ENCODE assay signal across 9 cellular contexts in the genomic region with DNA sequence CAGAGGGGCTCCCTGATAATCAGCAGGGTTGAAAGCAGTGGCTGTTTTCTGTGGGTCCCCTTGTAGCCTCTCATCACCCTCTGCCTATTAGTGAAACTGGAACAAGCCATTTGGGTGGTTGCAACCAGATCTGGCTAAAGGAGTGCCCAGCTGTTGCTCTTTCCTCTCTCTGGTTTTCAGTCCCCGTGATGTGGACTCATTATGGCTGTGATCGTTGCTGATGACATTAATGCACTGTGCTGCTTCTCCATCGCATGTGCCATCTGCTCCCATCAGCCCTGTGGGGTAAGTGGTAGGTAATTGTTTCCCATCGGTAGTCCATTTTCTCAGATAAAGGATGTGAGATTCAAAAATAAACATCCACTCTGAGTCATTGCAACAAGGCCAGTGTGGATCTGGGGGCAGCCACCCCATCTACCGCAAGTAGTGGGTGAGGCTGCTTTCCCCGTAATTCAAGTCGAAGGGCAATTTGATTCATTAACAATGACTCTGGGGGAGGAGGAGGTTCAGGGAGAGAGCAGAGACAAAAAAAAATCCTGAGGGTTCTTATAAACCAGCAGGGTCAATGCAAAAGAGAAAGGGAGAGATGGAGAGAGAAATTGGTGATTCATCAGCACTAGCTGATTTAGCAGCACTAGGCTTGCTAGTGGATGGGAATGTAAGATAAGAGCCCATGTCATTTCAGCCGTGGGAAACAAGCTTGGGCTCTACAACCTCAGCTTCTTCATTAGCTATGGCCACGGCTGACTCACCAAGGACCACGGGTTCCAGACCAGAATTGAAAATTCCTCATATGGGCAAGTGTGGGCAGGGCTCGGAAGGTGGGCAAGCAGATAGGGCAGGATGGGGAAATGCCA.
A peak's percentile ranks its signal among the peaks of the same experiment; 100 is the strongest.
DNase-seq lines count a peak whose midpoint lies in the region; ATAC-seq, FAIRE-seq and TF ChIP-seq lines count a peak whose summit lies in the region.
"Had no signal": no experiment of that assay in that cellular context is flagged by ENCODE, and none has a peak within 500 bp of the region (broad histone marks: within the 10 kb centered on the region; RNA-seq: fewer than 3 reads in every experiment).

No MANE protein-coding gene starts in this region.

- no peak for TF ChIP-seq CTCF in WERI-Rb-1 (IDR thresholded peaks at IDR 0.05; ENCODE audit: low read depth, low read length)

- H3K4me1 ChIP-seq in naive thymus-derived CD4-positive, alpha-beta T cell (ENCODE audit: control insufficient read depth in 2 of 2, insufficient read depth in 2 of 2, low read length in 2 of 2), result no peaks in the 10 kb centered on the region

- no peaks in the 10 kb centered on the region for H3K9me3 ChIP-seq in naive thymus-derived CD4-positive, alpha-beta T cell (ENCODE audit: control insufficient read depth in 2 of 3, low read length in 3 of 3)
- no peaks in the 10 kb centered on the region for H3K9me3 ChIP-seq in WERI-Rb-1 (ENCODE audit: severe bottlenecking)

- peaks cover 0 to 18% (median 10%) of the 10 kb centered on the region in 7 donors for H3K4me1 Mint-ChIP-seq in naive thymus-derived CD4-positive, alpha-beta T cell

- no peak overlapping the region for H3K27ac Mint-ChIP-seq in naive thymus-derived CD4-positive, alpha-beta T cell

- H3K27ac ChIP-seq in naive thymus-derived CD4-positive, alpha-beta T cell (ENCODE audit: low read depth, low read length), result no peak overlapping the region
- H3K27ac ChIP-seq in WERI-Rb-1, result no peak overlapping the region
- H3K27ac ChIP-seq: VCaP had no signal

- peak; percentile 64 for ATAC-seq in naive thymus-derived CD4-positive, alpha-beta T cell
- no peak for ATAC-seq in HG03139 (IDR thresholded peaks at IDR 0.05; ENCODE audit: unreplicated experiment)
- ATAC-seq in GM18519 (IDR thresholded peaks at IDR 0.05; ENCODE audit: low FRiP score, unreplicated experiment), result no peak

- POLR2A ChIA-PET in naive thymus-derived CD4-positive, alpha-beta T cell (lab: Charles Lee), result interaction anchor here (0.7 kb wide), 1 partner anchor 978 kb away, joined by 3 read pairs; no protein-coding TSS in a partner anchor

- no peak overlapping the region for H3K4me3 ChIP-seq in naive thymus-derived CD4-positive, alpha-beta T cell (ENCODE audit: low read length)
- no peak overlapping the region for H3K4me3 ChIP-seq in WERI-Rb-1 (ENCODE audit: low read depth, low read length)

- H3K36me3 ChIP-seq in naive thymus-derived CD4-positive, alpha-beta T cell (ENCODE audit: control insufficient read depth in 2 of 3, insufficient read depth in 3 of 3, low read length in 3 of 3), result no peaks in the 10 kb centered on the region
- H3K36me3 ChIP-seq in WERI-Rb-1, result no peaks in the 10 kb centered on the region

- no peaks in the 10 kb centered on the region for H3K27me3 ChIP-seq in naive thymus-derived CD4-positive, alpha-beta T cell (ENCODE audit: control insufficient read depth in 2 of 2, insufficient read depth in 2 of 2, low read length in 2 of 2)
- H3K27me3 ChIP-seq in WERI-Rb-1 (ENCODE audit: insufficient read depth, low read depth, severe bottlenecking), result peaks cover 2% of the 10 kb centered on the region

- DNase-seq in GM19239 (ENCODE audit: insufficient read length, low spot score) (no peak), NCI-H1092 treated with DMSO at 0.1 percent for 48 hours (lab: John Stamatoyannopoulos, UW) (peak; percentile 94), T1000 (lab: John Stamatoyannopoulos, UW) (peak; percentile 37), hippocampal formation (lab: John Stamatoyannopoulos, UW) (no peak), WERI-Rb-1 (no peak)
- no peak for DNase-seq in naive thymus-derived CD4-positive, alpha-beta T cell

- peaks cover 0 to 11% (median 5%) of the 10 kb centered on the region in 5 donors for H3K27me3 Mint-ChIP-seq in naive thymus-derived CD4-positive, alpha-beta T cell

- CTCF ChIA-PET in naive thymus-derived CD4-positive, alpha-beta T cell (lab: Charles Lee), result no interaction called here

- peak; percentile 92 for FAIRE-seq in GM19239 (lab: Jason Lieb, UNC)

- H3K4me3 Mint-ChIP-seq in naive thymus-derived CD4-positive, alpha-beta T cell, result peak overlapping the region in 1 of 10 donors; percentile 39

- intact Hi-C loops in naive thymus-derived CD4-positive, alpha-beta T cell (cut with micrococcal nuclease), result loop anchor here in 1 of 2 donors (10.0 kb wide), 1 partner anchor 494 kb away; no protein-coding TSS in a partner anchor

- H3K36me3 Mint-ChIP-seq in naive thymus-derived CD4-positive, alpha-beta T cell, result no peaks in the 10 kb centered on the region

- no peaks in the 10 kb centered on the region for H3K9me3 Mint-ChIP-seq in naive thymus-derived CD4-positive, alpha-beta T cell

Comparison
In these comparisons a context has a peak if more than half of its experiments do, and no peak if none do; other contexts are left out.
1. DNase-seq: peak in NCI-H1092 treated with DMSO at 0.1 percent for 48 hours (single experiment) and T1000 (single experiment); none in GM19239 (single experiment), naive thymus-derived CD4-positive, alpha-beta T cell (0 of 9), hippocampal formation (0 of 2) and WERI-Rb-1 (single experiment).